In the genomic region with DNA sequence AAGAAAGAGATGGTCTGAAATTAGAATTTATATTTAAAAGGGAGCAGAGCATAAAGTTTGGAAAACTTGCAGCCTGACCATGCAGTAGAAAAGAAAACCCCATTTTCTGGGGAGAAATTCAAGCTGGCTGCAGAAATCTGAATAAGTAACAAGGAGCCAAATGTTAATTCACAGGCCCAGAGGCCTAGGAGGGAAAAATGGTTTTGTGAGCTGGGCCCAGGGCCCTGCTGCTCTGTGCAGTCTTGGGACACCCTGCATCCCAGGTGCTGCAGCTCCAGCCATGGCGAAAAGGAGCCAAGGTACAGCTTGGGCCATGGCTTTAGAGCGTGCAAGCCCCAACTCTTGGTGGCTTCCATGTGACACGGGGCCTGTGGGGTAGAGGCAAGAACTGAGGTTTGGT, we compare ENCODE assay signal across 9 cellular contexts.
"Had no signal": no experiment of that assay in that cellular context is flagged by ENCODE, and none has a peak within 500 bp of the region (broad histone marks: within the 10 kb centered on the region; RNA-seq: fewer than 3 reads in every experiment).

No MANE protein-coding gene starts in this region.

- ATAC-seq: HCT116 had no signal

- H3K4me1 ChIP-seq: HAP-1 had no signal

- H3K27ac ChIP-seq: GM23248, KMS-11 had no signal

- H3K4me2 ChIP-seq: KMS-11 had no signal

- H3K9ac ChIP-seq: GM23248, KMS-11 had no signal

- H2AFZ ChIP-seq: GM23248 had no signal

- DNase-seq: GM23248, GOT3, H7, IMR-90, KBM-7 had no signal

- H3K4me3 ChIP-seq: GM23248, HAP-1 had no signal

- FAIRE-seq: HTR-8/SVneo had no signal
